Comparison of ENCODE assay signal across 8 cellular contexts in genomic region chr12:48890657-48891418, GRCh38.
DNase-seq lines count a peak whose midpoint lies in the region; ATAC-seq lines count a peak whose summit lies in the region.

No MANE protein-coding gene starts in this region.

- DNase-seq in DMS153 treated with DMSO at 0.1 percent for 48 hours (lab: John Stamatoyannopoulos, UW; ENCODE audit: unreplicated experiment) (peak; percentile 54), NCI-H2227 treated with DMSO at 0.1 percent for 48 hours (lab: John Stamatoyannopoulos, UW) (peak; percentile 79), cerebellar nuclear complex (lab: John Stamatoyannopoulos, UW) (peak; percentile 42 to 71), kidney tubule cell (ENCODE audit: low spot score) (peak; percentile 76)
- peak; percentile 60 to 69 for DNase-seq in activated CD4-positive, alpha-beta T cell treated with anti-CD3 and anti-CD28 coated beads for 24 hours (ENCODE audit: low read depth in 2 of 2)
- DNase-seq in stimulated activated CD4-positive, alpha-beta T cell treated with anti-CD3 and anti-CD28 coated beads, Interleukin-15, amount 100 ng/mL, for 48 hours (ENCODE audit: low read depth in 2 of 2): peak; percentile 49 to 77

- ATAC-seq in HG02852 (IDR thresholded peaks at IDR 0.05; ENCODE audit: unreplicated experiment) (peak; percentile 60), HG02870 (IDR thresholded peaks at IDR 0.05; ENCODE audit: unreplicated experiment) (no peak)
